ENCODE assay signal across 8 cellular contexts in genomic region chr14:77641207-77641533, GRCh38.
A peak's percentile ranks its signal among the peaks of the same experiment; 100 is the strongest.
DNase-seq lines count a peak whose midpoint lies in the region; ATAC-seq and TF ChIP-seq lines count a peak whose summit lies in the region.

No MANE protein-coding gene starts in this region.

- peak overlapping the region; percentile 73 for H3K4me3 ChIP-seq in OCI-LY3 (ENCODE audit: low read length)
- H3K4me3 ChIP-seq in fibroblast of mammary gland (ENCODE audit: control insufficient read depth, low read depth, low read length): peak overlapping the region; percentile 0

- TF ChIP-seq CTCF in OCI-LY3 (IDR thresholded peaks at IDR 0.05; ENCODE audit: low read depth, low read length) (no peak), fibroblast of mammary gland (conservative IDR thresholded peaks at IDR 0.05; ENCODE audit: control insufficient read depth, insufficient read depth, low read depth, low read length) (no peak), GM13977 (IDR thresholded peaks at IDR 0.05; ENCODE audit: extremely low read depth, insufficient read depth, missing control alignments) (no peak)

- peak overlapping the region; percentile 96 to 99 for H3K27ac Mint-ChIP-seq in stimulated activated naive CD8-positive, alpha-beta T cell treated with anti-CD3 and anti-CD28 coated beads, Interleukin-15, amount 100 ng/mL, for 72 hours

- peaks cover 11% of the 10 kb centered on the region for H3K4me1 ChIP-seq in OCI-LY3 (ENCODE audit: low read length)

- H3K9ac ChIP-seq in OCI-LY3 (ENCODE audit: low read length): peak overlapping the region; percentile 53

- H3K4me3 Mint-ChIP-seq in stimulated activated naive CD8-positive, alpha-beta T cell treated with anti-CD3 and anti-CD28 coated beads, Interleukin-15, amount 100 ng/mL, for 72 hours: peak overlapping the region; percentile 89

- H3K9me3 Mint-ChIP-seq in stimulated activated naive CD8-positive, alpha-beta T cell treated with anti-CD3 and anti-CD28 coated beads, Interleukin-15, amount 100 ng/mL, for 72 hours: peaks cover 3 to 6% of the 10 kb centered on the region in 2 donors

- DNase-seq in SIG-M5 (lab: John Stamatoyannopoulos, UW): peak; percentile 82
- no peak for DNase-seq in SIG-M5 treated with dmso at 0.1 percent for 504 hours (lab: John Stamatoyannopoulos, UW; ENCODE audit: unreplicated experiment)
- no peak for DNase-seq in fibroblast of mammary gland (ENCODE audit: low read depth)
- no peak for DNase-seq in stimulated activated naive CD8-positive, alpha-beta T cell treated with anti-CD3 and anti-CD28 coated beads, Interleukin-15, amount 100 ng/mL, for 72 hours
- DNase-seq in NCI-H526 (lab: John Stamatoyannopoulos, UW): no peak
- DNase-seq in activated gamma-delta T cell (lab: John Stamatoyannopoulos, UW): no peak
- no peak for DNase-seq in GM13977 (ENCODE audit: low spot score)

- H3K9me3 ChIP-seq in OCI-LY3 (ENCODE audit: insufficient read depth, low read length): no peaks in the 10 kb centered on the region

- ATAC-seq in stimulated activated naive CD8-positive, alpha-beta T cell treated with anti-CD3 and anti-CD28 coated beads, Interleukin-15, amount 100 ng/mL, for 72 hours: no peak

- no peaks in the 10 kb centered on the region for H3K27me3 Mint-ChIP-seq in stimulated activated naive CD8-positive, alpha-beta T cell treated with anti-CD3 and anti-CD28 coated beads, Interleukin-15, amount 100 ng/mL, for 72 hours

- no peaks in the 10 kb centered on the region for H4K20me1 ChIP-seq in OCI-LY3 (ENCODE audit: insufficient read depth, low read length)

- H3K4me1 Mint-ChIP-seq in stimulated activated naive CD8-positive, alpha-beta T cell treated with anti-CD3 and anti-CD28 coated beads, Interleukin-15, amount 100 ng/mL, for 72 hours: peaks cover 16% of the 10 kb centered on the region

- no peaks in the 10 kb centered on the region for H3K27me3 ChIP-seq in OCI-LY3 (ENCODE audit: low read depth, low read length)

- no peaks in the 10 kb centered on the region for H3K36me3 ChIP-seq in OCI-LY3 (replicated peaks; ENCODE audit: low read depth, low read length)

- H3K27ac ChIP-seq in OCI-LY3 (ENCODE audit: low read length): no peak overlapping the region

- in situ Hi-C loops in GM13977 (cut with MboI; ENCODE audit: low pct_unique_long_range_greater_than_20kb, low sequenced_read_pairs, unreplicated experiment): no loop called here

- H3K79me2 ChIP-seq in OCI-LY3 (ENCODE audit: low read length): no peaks in the 10 kb centered on the region

- peak overlapping the region; percentile 82 for H2AFZ ChIP-seq in OCI-LY3 (ENCODE audit: low read depth, low read length)

- H3K4me2 ChIP-seq in OCI-LY3 (ENCODE audit: low read length): peak overlapping the region; percentile 82
